8 cellular contexts compared by ENCODE assay signal in the genomic region with DNA sequence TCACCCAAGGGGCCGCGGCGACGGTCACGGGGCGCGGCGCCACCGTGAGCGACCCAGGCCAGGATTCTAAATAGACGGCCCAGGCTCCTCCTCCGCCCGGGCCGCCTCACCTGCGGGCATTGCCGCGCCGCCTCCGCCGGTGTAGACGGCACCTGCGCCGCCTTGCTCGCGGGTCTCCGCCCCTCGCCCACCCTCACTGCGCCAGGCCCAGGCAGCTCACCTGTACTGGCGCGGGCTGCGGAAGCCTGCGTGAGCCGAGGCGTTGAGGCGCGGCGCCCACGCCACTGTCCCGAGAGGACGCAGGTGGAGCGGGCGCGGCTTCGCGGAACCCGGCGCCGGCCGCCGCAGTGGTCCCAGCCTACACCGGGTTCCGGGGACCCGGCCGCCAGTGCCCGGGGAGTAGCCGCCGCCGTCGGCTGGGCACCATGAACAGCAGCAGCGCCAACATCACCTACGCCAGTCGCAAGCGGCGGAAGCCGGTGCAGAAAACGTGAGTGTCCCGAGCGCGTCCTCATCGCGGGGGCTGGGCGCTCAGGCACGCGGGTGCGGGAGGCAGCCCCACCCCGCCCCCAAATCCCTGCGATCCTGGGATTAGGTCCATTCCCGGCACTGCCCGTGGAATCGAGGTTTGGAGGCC. TPM values are rescaled to one million over a fixed set of nuclear protein-coding genes. Genes with fewer than 3 reads are reported as not detected.
DNase-seq lines count a peak whose midpoint lies in the region; ATAC-seq and TF ChIP-seq lines count a peak whose summit lies in the region.

No MANE protein-coding gene starts in this region.

- peak overlapping the region; percentile 80 for H3K9ac ChIP-seq in smooth muscle cell (ENCODE audit: low read depth)

- H3K27me3 Mint-ChIP-seq in T-helper 1 cell treated with Interleukin-12 subunit alpha and Interleukin-12 subunit beta and Interleukin-4 antibody, amounts not matched to agents 30 μg/mL and 1 μg/mL, for 36 hours (ENCODE audit: low read depth), result no peaks in the 10 kb centered on the region

- peak overlapping the region; percentile 66 for H2AFZ ChIP-seq in smooth muscle cell (ENCODE audit: low read depth)

- peaks cover 6% of the 10 kb centered on the region for H3K36me3 Mint-ChIP-seq in T-helper 1 cell treated with Interleukin-12 subunit alpha and Interleukin-12 subunit beta and Interleukin-4 antibody, amounts not matched to agents 30 μg/mL and 1 μg/mL, for 36 hours (ENCODE audit: low read depth)

- H4K20me1 ChIP-seq in smooth muscle cell (ENCODE audit: low read depth), result peaks cover 48% of the 10 kb centered on the region

- ATAC-seq in GM19035 (IDR thresholded peaks at IDR 0.05; ENCODE audit: unreplicated experiment), result peak; percentile 38
- peak; percentile 31 for ATAC-seq in HG03342 (IDR thresholded peaks at IDR 0.05; ENCODE audit: unreplicated experiment)

- no peaks in the 10 kb centered on the region for H3K36me3 ChIP-seq in smooth muscle cell (ENCODE audit: low read depth)

- H3F3A ChIP-seq in smooth muscle cell (ENCODE audit: low read depth), result peaks cover 8% of the 10 kb centered on the region

- peak overlapping the region; percentile 50 for H3K27ac ChIP-seq in smooth muscle cell (ENCODE audit: low read depth)

- peak overlapping the region; percentile 91 for H3K27ac Mint-ChIP-seq in T-helper 1 cell treated with Interleukin-12 subunit alpha and Interleukin-12 subunit beta and Interleukin-4 antibody, amounts not matched to agents 30 μg/mL and 1 μg/mL, for 36 hours

- peaks cover 23% of the 10 kb centered on the region for H3K4me1 Mint-ChIP-seq in T-helper 1 cell treated with Interleukin-12 subunit alpha and Interleukin-12 subunit beta and Interleukin-4 antibody, amounts not matched to agents 30 μg/mL and 1 μg/mL, for 36 hours (ENCODE audit: low read depth)

- peak overlapping the region; percentile 94 for H3K4me2 ChIP-seq in smooth muscle cell

- WGBS in smooth muscle cell (ENCODE audit: low lambda C conversion rate), result under 1% methylated on average over 78 of the region's 80 CpGs

- H3K4me1 ChIP-seq in smooth muscle cell (ENCODE audit: low read depth), result peaks cover 15% of the 10 kb centered on the region

- no peaks in the 10 kb centered on the region for H3K27me3 ChIP-seq in smooth muscle cell (ENCODE audit: low read depth)

- H3K9me3 Mint-ChIP-seq in T-helper 1 cell treated with Interleukin-12 subunit alpha and Interleukin-12 subunit beta and Interleukin-4 antibody, amounts not matched to agents 30 μg/mL and 1 μg/mL, for 36 hours, result peaks cover 9% of the 10 kb centered on the region

- H3K79me2 ChIP-seq in smooth muscle cell (ENCODE audit: low read depth), result peaks cover 54% of the 10 kb centered on the region

- in situ Hi-C loops in astrocyte of the cerebellum (cut with HindIII; ENCODE audit: low sequenced_read_pairs), result no loop called here

- H3K9me3 ChIP-seq in iPS-18c (ENCODE audit: control insufficient read depth, insufficient read depth, low read length) (no peaks in the 10 kb centered on the region), smooth muscle cell (replicated peaks; ENCODE audit: low read depth) (no peaks in the 10 kb centered on the region)

- H3K4me3 ChIP-seq in astrocyte of the cerebellum (ENCODE audit: low read depth, low read length), result peak overlapping the region; percentile 92
- peak overlapping the region; percentile 70 for H3K4me3 ChIP-seq in iPS-18c (ENCODE audit: insufficient read depth, low read depth, low read length)
- peak overlapping the region; percentile 76 for H3K4me3 ChIP-seq in smooth muscle cell

- no peak for TF ChIP-seq CTCF in astrocyte of the cerebellum (IDR thresholded peaks at IDR 0.05; ENCODE audit: low read depth, low read length, missing control alignments)
- TF ChIP-seq CTCF in smooth muscle cell (IDR thresholded peaks at IDR 0.05; ENCODE audit: borderline replicate concordance, insufficient read depth, poor library complexity, severe bottlenecking), result no peak

- H3K4me3 Mint-ChIP-seq in T-helper 1 cell treated with Interleukin-12 subunit alpha and Interleukin-12 subunit beta and Interleukin-4 antibody, amounts not matched to agents 30 μg/mL and 1 μg/mL, for 36 hours, result peak overlapping the region; percentile 95

- DNase-seq in AG08395 (ENCODE audit: low spot score), result peak; percentile 34
- no peak for DNase-seq in astrocyte of the cerebellum (ENCODE audit: low read depth)
- no peak for DNase-seq in smooth muscle cell (lab: John Stamatoyannopoulos, UW; ENCODE audit: unreplicated experiment)
- DNase-seq in NCI-H2196 (lab: John Stamatoyannopoulos, UW; ENCODE audit: unreplicated experiment), result no peak

RNA-seq across cellular contexts. Expression of gene AHR, which starts 0.5 kb away (rescaled TPM):
- 165 and 174 TPM in 2 replicates for total RNA-seq in smooth muscle cell
- polyA plus RNA-seq in smooth muscle cell, result 25.7 and 27.6 TPM in 2 replicates
